In genomic region chr1:6701437-6702153, GRCh38 we compare ENCODE assay signal across 8 cellular contexts. TPM values are rescaled to one million over a fixed set of nuclear protein-coding genes. Genes with fewer than 3 reads are reported as not detected.
DNase-seq lines count a peak whose midpoint lies in the region; ATAC-seq and TF ChIP-seq lines count a peak whose summit lies in the region.

Gene DNAJC11 (minus strand): TSS chr1:6701816. CDS start chr1:6701800, 16 bp downstream.

- intact Hi-C loops in activated B cell treated with CpG ODN at 0.5 μM for 24 hours (cut with micrococcal nuclease) = loop anchor here (1.0 to 2.0 kb wide), 7 partner anchors 76 to 503 kb away; partner anchors contain the start of genes CAMTA1, NOL9, PHF13 and RPL22

- ATAC-seq in GM18873 (IDR thresholded peaks at IDR 0.05; ENCODE audit: low FRiP score, unreplicated experiment) (peak; percentile 75), HG03135 (IDR thresholded peaks at IDR 0.05; ENCODE audit: unreplicated experiment) (peak; percentile 88), activated B cell treated with CpG ODN at 0.5 μM for 24 hours (ENCODE audit: low read depth) (peak; percentile 95)

- peak within 1 kb of the TSS; percentile 88 for H3K27ac Mint-ChIP-seq in activated B cell treated with CpG ODN at 0.5 μM for 24 hours

- H3K9me3 Mint-ChIP-seq in activated B cell treated with CpG ODN at 0.5 μM for 24 hours = no peaks in the 10 kb centered on the region

- POLR2A ChIA-PET in activated B cell treated with CpG ODN at 0.5 μM for 24 hours (lab: Charles Lee) = interaction anchor here (0.5 to 1.1 kb wide), 8 partner anchors 42 to 823 kb away, joined by 3 to 13 read pairs (median 4); partner anchors contain the start of genes CAMTA1 and TAS1R1

- CTCF ChIA-PET in activated B cell treated with CpG ODN at 0.5 μM for 24 hours (lab: Charles Lee) = interaction anchor here (0.6 to 1.5 kb wide), 2 partner anchors 82 to 174 kb away, joined by 3 to 4 read pairs; no protein-coding TSS in a partner anchor

- no peaks in the 10 kb centered on the region for H3K27me3 Mint-ChIP-seq in activated B cell treated with CpG ODN at 0.5 μM for 24 hours

- peaks cover 21% of the 10 kb centered on the region for H3K4me1 Mint-ChIP-seq in activated B cell treated with CpG ODN at 0.5 μM for 24 hours

- DNase-seq in AG08396 (ENCODE audit: low spot score) (peak; percentile 98), NCI-H2227 (lab: John Stamatoyannopoulos, UW; ENCODE audit: unreplicated experiment) (peak; percentile 92), activated B cell treated with CpG ODN at 0.5 μM for 24 hours (peak; percentile 99), cardiac fibroblast (ENCODE audit: low read depth in 2 of 2) (peak; percentile 88 to 93), inferior parietal cortex (ENCODE audit: extremely low spot score) (peak; percentile 85)
- peak; percentile 80 to 81 for DNase-seq in stimulated activated CD4-positive, alpha-beta T cell treated with anti-CD3 and anti-CD28 coated beads, Interleukin-12 subunit alpha, Interleukin-12 subunit beta, amount 100 ng/mL, for 24 hours (ENCODE audit: low read depth in 2 of 2)

- H3K36me3 Mint-ChIP-seq in activated B cell treated with CpG ODN at 0.5 μM for 24 hours (ENCODE audit: low read depth) = peaks cover 7% of the 10 kb centered on the region

- H3K4me3 ChIP-seq in cardiac fibroblast (replicated peaks in 1 of 2; ENCODE audit: low read depth in 2 of 2, low read length in 2 of 2) = peak within 1 kb of the TSS; percentile 97 to 99

- H3K4me3 Mint-ChIP-seq in activated B cell treated with CpG ODN at 0.5 μM for 24 hours = peak within 1 kb of the TSS; percentile 92

- TF ChIP-seq CTCF in activated B cell treated with CpG ODN at 0.5 μM for 24 hours (IDR thresholded peaks at IDR 0.05) (peak; percentile 28), cardiac fibroblast (IDR thresholded peaks at IDR 0.05; ENCODE audit: low read depth, low read length) (peak; percentile 33)

RNA-seq across cellular contexts. Expression of gene DNAJC11, which starts in this region (rescaled TPM):
- 57.0 and 65.6 TPM in 2 replicates for total RNA-seq in activated B cell treated with CpG ODN at 0.5 μM for 24 hours

Comparison
In these comparisons a context has a peak if more than half of its experiments do, and no peak if none do; other contexts are left out.
1. Peak in every context shown above with its lines: DNase-seq, ATAC-seq and H3K4me3 ChIP-seq.